Comparison of ENCODE assay signal across 13 cellular contexts in genomic region chrX:134727363-134727762, GRCh38.
DNase-seq lines count a peak whose midpoint lies in the region; ATAC-seq and TF ChIP-seq lines count a peak whose summit lies in the region.
"Had no signal": no experiment of that assay in that cellular context is flagged by ENCODE, and none has a peak within 500 bp of the region (broad histone marks: within the 10 kb centered on the region; RNA-seq: fewer than 3 reads in every experiment).

No MANE protein-coding gene starts in this region.

- TF ChIP-seq CTCF in GM12874 (IDR thresholded peaks at IDR 0.05; ENCODE audit: insufficient read depth, low read depth, low read length) (0 out of 2 replicates have a peak, but pooled peaks have one; percentile 10), LNCaP clone FGC (IDR thresholded peaks at IDR 0.05; ENCODE audit: control insufficient read depth, extremely low read depth, insufficient read depth) (no peak), body of pancreas (IDR thresholded peaks at IDR 0.05) (peak in 4 of 7 experiments; percentile 18 to 29 (median 26)), GM13976 (IDR thresholded peaks at IDR 0.05; ENCODE audit: borderline replicate concordance, control extremely low read depth, extremely low read depth, insufficient read depth, missing control alignments) (no peak)

- ATAC-seq in body of pancreas, result peak; percentile 73
- no peak for ATAC-seq in GM18498 (IDR thresholded peaks at IDR 0.05; ENCODE audit: unreplicated experiment)
- ATAC-seq: activated naive CD8-positive, alpha-beta T cell treated with anti-CD3 and anti-CD28 coated beads, Interleukin-2, amount 50 U/mL, for 24 hours had no signal

- in situ Hi-C loops in GM13976 (cut with MboI; ENCODE audit: low sequenced_read_pairs, unreplicated experiment), result no loop called here

- no peaks in the 10 kb centered on the region for H3K9me3 ChIP-seq in body of pancreas

- no peak overlapping the region for H3K4me3 ChIP-seq in LNCaP clone FGC (ENCODE audit: low read depth, low read length)
- no peak overlapping the region for H3K4me3 ChIP-seq in body of pancreas
- H3K4me3 ChIP-seq: coronary artery, skin epidermis had no signal

- H3K4me1 ChIP-seq in body of pancreas, result peaks cover 5% of the 10 kb centered on the region

- peak; percentile 59 for DNase-seq in LNCaP clone FGC (ENCODE audit: low read depth)
- peak in 1 of 4 donors; percentile 16 for DNase-seq in body of pancreas
- peak; percentile 24 to 34 for DNase-seq in lung microvascular endothelial cell (ENCODE audit: low read depth in 2 of 2)
- no peak for DNase-seq in activated naive CD4-positive, alpha-beta T cell treated with anti-CD3 and anti-CD28 coated beads, Interleukin-2, amount 50 U/mL, for 16 hours
- DNase-seq in GM13976 (ENCODE audit: low spot score), result no peak
- DNase-seq: activated CD4-positive, alpha-beta T cell treated with anti-CD3 and anti-CD28 coated beads for 1 hour; activated naive CD8-positive, alpha-beta T cell treated with anti-CD3 and anti-CD28 coated beads, Interleukin-2, amount 50 U/mL, for 24 hours; KG1; T-helper 1 cell had no signal

- H3K27ac ChIP-seq in body of pancreas, result no peak overlapping the region
- H3K27ac ChIP-seq: coronary artery, skin epidermis had no signal

- H3K36me3 ChIP-seq in body of pancreas (replicated peaks in 1 of 2; ENCODE audit: insufficient read depth in 1 of 2, low read depth in 2 of 2), result no peaks in the 10 kb centered on the region

- no peaks in the 10 kb centered on the region for H3K27me3 ChIP-seq in body of pancreas

- TF ChIP-seq POLR2A in body of pancreas (IDR thresholded peaks at IDR 0.05), result no peak

- intact Hi-C loops in body of pancreas (cut with DNase I), result no loop called here

- WGBS in body of pancreas, 2 donors, result 0 to 7% methylated on average over 1 of the region's 1 CpG

Comparison
In these comparisons a context has a peak if more than half of its experiments do, and no peak if none do; other contexts are left out.
1. CTCF ChIP-seq: peak in GM12874 (single experiment) and body of pancreas (4 of 7); none in LNCaP clone FGC (single experiment) and GM13976 (single experiment).
2. DNase-seq: peak in LNCaP clone FGC (single experiment) and lung microvascular endothelial cell (2 of 2); none in activated naive CD4-positive, alpha-beta T cell treated with anti-CD3 and anti-CD28 coated beads, Interleukin-2, amount 50 U/mL, for 16 hours (single experiment) and GM13976 (single experiment).